8 cellular contexts compared by ENCODE assay signal in genomic region chr11:100687032-100687629, GRCh38. TPM values are rescaled to one million over a fixed set of nuclear protein-coding genes. Genes with fewer than 3 reads are reported as not detected.
DNase-seq lines count a peak whose midpoint lies in the region; ATAC-seq and TF ChIP-seq lines count a peak whose summit lies in the region.

Gene ARHGAP42, plus strand, starts transcription at chr11:100687288. Its CDS starts 391 bp downstream, at chr11:100687679.

- H3K4me3 ChIP-seq in GM12875 (ENCODE audit: low read depth, low read length): peak within 1 kb of the TSS; percentile 80

- intact Hi-C loops in activated T-helper 2 cell treated with anti-CD3 and anti-CD28 coated beads, Interferon-gamma antibody, Interleukin-2, Interleukin-4, amounts not matched to agents 10 μg/mL and 5 μg/mL and 100 μg/mL, durations not matched to agents 14 hours and 24 hours and 36 hours (cut with micrococcal nuclease): loop anchor here (5.0 kb wide), 1 partner anchor 240 kb away; no protein-coding TSS in a partner anchor

- peaks cover 4% of the 10 kb centered on the region for H3K4me1 Mint-ChIP-seq in activated T-helper 2 cell treated with anti-CD3 and anti-CD28 coated beads, Interferon-gamma antibody, Interleukin-2, Interleukin-4, amounts not matched to agents 10 μg/mL and 5 μg/mL and 100 μg/mL, durations not matched to agents 14 hours and 24 hours and 36 hours (ENCODE audit: low read depth)
- H3K4me1 Mint-ChIP-seq in glutamatergic neuron (ENCODE audit: low read depth, unreplicated experiment): peaks cover 21% of the 10 kb centered on the region

- peak; percentile 70 for ATAC-seq in HG02571 (IDR thresholded peaks at IDR 0.05; ENCODE audit: unreplicated experiment)

- no peak within 1 kb of the TSS for H3K27ac Mint-ChIP-seq in activated T-helper 2 cell treated with anti-CD3 and anti-CD28 coated beads, Interferon-gamma antibody, Interleukin-2, Interleukin-4, amounts not matched to agents 10 μg/mL and 5 μg/mL and 100 μg/mL, durations not matched to agents 14 hours and 24 hours and 36 hours
- peak within 1 kb of the TSS; percentile 92 for H3K27ac Mint-ChIP-seq in glutamatergic neuron (ENCODE audit: unreplicated experiment)

- no peaks in the 10 kb centered on the region for H3K36me3 Mint-ChIP-seq in activated T-helper 2 cell treated with anti-CD3 and anti-CD28 coated beads, Interferon-gamma antibody, Interleukin-2, Interleukin-4, amounts not matched to agents 10 μg/mL and 5 μg/mL and 100 μg/mL, durations not matched to agents 14 hours and 24 hours and 36 hours (ENCODE audit: low read depth)
- no peaks in the 10 kb centered on the region for H3K36me3 Mint-ChIP-seq in glutamatergic neuron (ENCODE audit: unreplicated experiment)

- DNase-seq in 8988T (peak; percentile 76), NAMALWA (ENCODE audit: low spot score) (peak; percentile 70), glutamatergic neuron (peak; percentile 74), occipital lobe (lab: John Stamatoyannopoulos, UW) (peak; percentile 14), NCI-H2107 treated with DMSO at 0.1 percent for 48 hours (lab: John Stamatoyannopoulos, UW; ENCODE audit: unreplicated experiment) (no peak)
- DNase-seq in activated T-helper 2 cell treated with anti-CD3 and anti-CD28 coated beads, Interferon-gamma antibody, Interleukin-2, Interleukin-4, amounts not matched to agents 10 μg/mL and 5 μg/mL and 100 μg/mL, durations not matched to agents 14 hours and 24 hours and 36 hours (ENCODE audit: low spot score): peak; percentile 12

- H3K4me3 Mint-ChIP-seq in activated T-helper 2 cell treated with anti-CD3 and anti-CD28 coated beads, Interferon-gamma antibody, Interleukin-2, Interleukin-4, amounts not matched to agents 10 μg/mL and 5 μg/mL and 100 μg/mL, durations not matched to agents 14 hours and 24 hours and 36 hours (ENCODE audit: low read depth): peak within 1 kb of the TSS; percentile 78
- peak within 1 kb of the TSS; percentile 96 for H3K4me3 Mint-ChIP-seq in glutamatergic neuron (ENCODE audit: unreplicated experiment)

- no peak for TF ChIP-seq CTCF in GM12875 (IDR thresholded peaks at IDR 0.05; ENCODE audit: borderline replicate concordance, insufficient read depth, low read depth, low read length)
- no peak for TF ChIP-seq CTCF in glutamatergic neuron (IDR thresholded peaks at IDR 0.05; ENCODE audit: partially characterized antibody, unreplicated experiment)

- peaks cover 31% of the 10 kb centered on the region for H3K27me3 Mint-ChIP-seq in activated T-helper 2 cell treated with anti-CD3 and anti-CD28 coated beads, Interferon-gamma antibody, Interleukin-2, Interleukin-4, amounts not matched to agents 10 μg/mL and 5 μg/mL and 100 μg/mL, durations not matched to agents 14 hours and 24 hours and 36 hours (ENCODE audit: low read depth)
- H3K27me3 Mint-ChIP-seq in glutamatergic neuron (ENCODE audit: unreplicated experiment): peaks cover 6% of the 10 kb centered on the region

- no peaks in the 10 kb centered on the region for H3K9me3 Mint-ChIP-seq in activated T-helper 2 cell treated with anti-CD3 and anti-CD28 coated beads, Interferon-gamma antibody, Interleukin-2, Interleukin-4, amounts not matched to agents 10 μg/mL and 5 μg/mL and 100 μg/mL, durations not matched to agents 14 hours and 24 hours and 36 hours
- H3K9me3 Mint-ChIP-seq in glutamatergic neuron (ENCODE audit: unreplicated experiment): peaks cover 6% of the 10 kb centered on the region

RNA-seq across cellular contexts. Expression of gene ARHGAP42, which starts in this region (rescaled TPM):
- total RNA-seq in activated T-helper 2 cell treated with anti-CD3 and anti-CD28 coated beads, Interferon-gamma antibody, Interleukin-2, Interleukin-4, amounts not matched to agents 10 μg/mL and 5 μg/mL and 100 μg/mL, durations not matched to agents 14 hours and 24 hours and 36 hours: 0.16 TPM in 2 replicates
- total RNA-seq in glutamatergic neuron (ENCODE audit: unreplicated experiment): 21.4 TPM
- total RNA-seq in occipital lobe: 7.2 TPM

Comparison
In these comparisons a context has a peak if more than half of its experiments do, and no peak if none do; other contexts are left out.
1. Peak in DNase-seq in activated T-helper 2 cell treated with anti-CD3 and anti-CD28 coated beads, Interferon-gamma antibody, Interleukin-2, Interleukin-4, amounts not matched to agents 10 μg/mL and 5 μg/mL and 100 μg/mL, durations not matched to agents 14 hours and 24 hours and 36 hours; RNA of the gene not detected or under 1 TPM.